2 cellular contexts compared by ENCODE assay signal in genomic region chrX:113260474-113260873, GRCh38.
TF ChIP-seq lines count a peak whose summit lies in the region.

No MANE protein-coding gene starts in this region.

TF ChIP-seq in HCT116, 20 proteins besides CTCF, POLR2A, EP300 and RAD21 (continued from another document):
- TF ChIP-seq ZBTB33 (IDR thresholded peaks at IDR 0.05; ENCODE audit: extremely low read depth, insufficient replicate concordance, low read length), result no peak
- TF ChIP-seq EZH2 (IDR thresholded peaks at IDR 0.05), result no peak
- no peak for TF ChIP-seq EZH2phosphoT487 (IDR thresholded peaks at IDR 0.05; ENCODE audit: borderline replicate concordance)
- no peak for TF ChIP-seq SIN3A (IDR thresholded peaks at IDR 0.05; ENCODE audit: low read depth)
- TF ChIP-seq ZFX (IDR thresholded peaks at IDR 0.05), result no peak
- TF ChIP-seq ZNF274 (IDR thresholded peaks at IDR 0.05; ENCODE audit: low read depth, low read length), result no peak
- TF ChIP-seq MAX (IDR thresholded peaks at IDR 0.05), result no peak
- no peak for TF ChIP-seq TCF7L2 (IDR thresholded peaks at IDR 0.05; ENCODE audit: borderline replicate concordance, extremely low read depth, insufficient read depth, insufficient read length)
- TF ChIP-seq EGR1 (IDR thresholded peaks at IDR 0.05; ENCODE audit: low read depth), result no peak
- no peak for TF ChIP-seq SRF (IDR thresholded peaks at IDR 0.05; ENCODE audit: low read depth)
- no peak for TF ChIP-seq CEBPB (IDR thresholded peaks at IDR 0.05; ENCODE audit: low read depth)
- no peak for TF ChIP-seq JUND (IDR thresholded peaks at IDR 0.05)

TF ChIP-seq in SK-N-SH treated with all-trans-retinoic acid at 6 μM for 48 hours, 23 proteins besides CTCF, POLR2A, EP300 and RAD21 (continued from another document):
- TF ChIP-seq TSHZ2 (CRISPR knock-in tag; IDR thresholded peaks at IDR 0.05) (no peak), BACH2 (CRISPR knock-in tag; IDR thresholded peaks at IDR 0.05; ENCODE audit: borderline replicate concordance) (no peak), CSDC2 (CRISPR knock-in tag; IDR thresholded peaks at IDR 0.05) (no peak), ZFP3 (CRISPR knock-in tag; IDR thresholded peaks at IDR 0.05) (no peak), RARB (CRISPR knock-in tag; IDR thresholded peaks at IDR 0.05) (no peak), ARNTL (CRISPR knock-in tag; IDR thresholded peaks at IDR 0.05; ENCODE audit: borderline replicate concordance, low read depth) (no peak)
